ENCODE assay signal across 8 cellular contexts in the genomic region with DNA sequence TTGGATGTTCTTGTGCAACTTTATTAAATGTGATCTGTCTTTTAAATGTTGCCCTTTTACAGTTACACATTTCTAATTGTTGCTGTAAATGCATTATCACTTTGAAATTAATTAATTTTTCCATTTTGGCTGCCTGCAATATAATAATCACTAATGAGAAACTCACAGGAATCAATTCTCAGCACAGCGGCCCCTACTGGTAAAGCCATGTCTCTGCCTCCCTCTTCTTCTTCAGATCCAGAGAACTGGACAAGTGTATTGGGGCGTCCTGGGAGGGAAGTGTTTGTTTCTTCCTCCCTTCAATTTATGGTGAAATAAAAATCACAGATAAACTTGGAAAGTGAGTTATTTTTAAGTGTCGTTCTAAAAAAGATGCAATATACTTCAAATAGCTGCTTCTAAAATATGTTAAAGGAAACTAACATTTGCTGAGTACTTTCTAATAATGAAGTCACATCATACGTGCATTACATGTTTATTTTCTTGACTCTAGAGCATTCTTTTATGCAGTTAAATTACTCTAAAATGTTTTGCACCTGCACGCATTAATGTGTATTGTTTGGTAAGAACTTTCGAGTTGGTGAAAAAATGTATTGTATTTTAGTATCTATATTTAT.
DNase-seq lines count a peak whose midpoint lies in the region; ATAC-seq and TF ChIP-seq lines count a peak whose summit lies in the region.

No MANE protein-coding gene starts in this region.

- H3K36me3 Mint-ChIP-seq in MCF 10A (ENCODE audit: insufficient read depth, unreplicated experiment): no peaks in the 10 kb centered on the region

- H3K27me3 Mint-ChIP-seq in MCF 10A (ENCODE audit: insufficient read depth, unreplicated experiment): no peaks in the 10 kb centered on the region

- CTCF ChIA-PET in MCF 10A (lab: Yijun Ruan, JAX): interaction anchor here (0.6 to 4.1 kb wide), 11 partner anchors 11 to 859 kb away, joined by 3 to 30 read pairs (median 4); no protein-coding TSS in a partner anchor

- POLR2A ChIA-PET in MCF 10A (lab: Yijun Ruan, JAX): no interaction called here

- H3K27ac ChIP-seq in lower lobe of right lung (no peak overlapping the region), thyroid gland (peak overlapping the region in 2 of 3 donors; percentile 20 to 34)

- 45 to 47% methylated on average over 6 of the region's 6 CpGs for WGBS in thyroid gland, 2 donors

- H3K27ac Mint-ChIP-seq in MCF 10A (ENCODE audit: low read depth, unreplicated experiment): no peak overlapping the region

- H3K36me3 ChIP-seq in H7 (replicated peaks; ENCODE audit: control insufficient read depth, insufficient read depth, low read length): no peaks in the 10 kb centered on the region
- H3K36me3 ChIP-seq in lower lobe of right lung: no peaks in the 10 kb centered on the region
- H3K36me3 ChIP-seq in thyroid gland: no peaks in the 10 kb centered on the region

- H3K27me3 ChIP-seq in H7 (ENCODE audit: control insufficient read depth, insufficient read depth, low read length) (no peaks in the 10 kb centered on the region), lower lobe of right lung (ENCODE audit: low read depth) (no peaks in the 10 kb centered on the region), thyroid gland (no peaks in the 10 kb centered on the region)

- H3K4me3 Mint-ChIP-seq in MCF 10A (ENCODE audit: unreplicated experiment): no peak overlapping the region

- no peaks in the 10 kb centered on the region for H3K4me1 ChIP-seq in lower lobe of right lung
- peaks cover 20 to 26% of the 10 kb centered on the region in 2 donors for H3K4me1 ChIP-seq in thyroid gland

- H3K4me3 ChIP-seq in H7 (ENCODE audit: insufficient read depth, low read depth, low read length) (no peak overlapping the region), lower lobe of right lung (no peak overlapping the region), thyroid gland (replicated peaks in 1 of 3) (no peak overlapping the region)

- H3K9me3 ChIP-seq in lower lobe of right lung (no peaks in the 10 kb centered on the region), thyroid gland (no peaks in the 10 kb centered on the region)

- intact Hi-C loops in MCF 10A (cut with micrococcal nuclease): no loop called here
- intact Hi-C loops in lower lobe of right lung (cut with DNase I): no loop called here
- intact Hi-C loops in thyroid gland (cut with DNase I): no loop called here

- no TSS peak for BruUV-seq in MCF 10A (replicated peaks; lab: Mats Ljungman, UMichigan)

- no peaks in the 10 kb centered on the region for H3K4me1 Mint-ChIP-seq in MCF 10A (ENCODE audit: insufficient read depth, unreplicated experiment)

- no peaks in the 10 kb centered on the region for H3K9me3 Mint-ChIP-seq in MCF 10A (ENCODE audit: unreplicated experiment)

- DNase-seq in D341Med (ENCODE audit: low spot score) (peak; percentile 53), H7 (peak; percentile 66), MCF 10A (ENCODE audit: unreplicated experiment) (peak; percentile 45), lower lobe of right lung (no peak), thyroid gland (peak; percentile 24 to 44), HCEC 1CT (no peak), GDM1 (lab: John Stamatoyannopoulos, UW) (no peak)

- ATAC-seq in SK-N-SH treated with all-trans-retinoic acid at 6 μM for 48 hours (0 out of 3 replicates have a peak, but pooled peaks have one; percentile 30), lower lobe of right lung (peak in 1 of 2 donors; percentile 50)

- TF ChIP-seq POLR2A in thyroid gland (IDR thresholded peaks at IDR 0.05): no peak

- peak; percentile 64 for TF ChIP-seq CTCF in MCF 10A (IDR thresholded peaks at IDR 0.05; ENCODE audit: unreplicated experiment)
- peak; percentile 92 for TF ChIP-seq CTCF in lower lobe of right lung (IDR thresholded peaks at IDR 0.05)
- TF ChIP-seq CTCF in thyroid gland (IDR thresholded peaks at IDR 0.05): peak; percentile 56 to 86 (median 76)

TF ChIP-seq in SK-N-SH treated with all-trans-retinoic acid at 6 μM for 48 hours, 23 proteins besides CTCF, POLR2A, EP300 and RAD21:
- TF ChIP-seq OSR1 (CRISPR knock-in tag; IDR thresholded peaks at IDR 0.05): no peak
- TF ChIP-seq, protein P1, sequence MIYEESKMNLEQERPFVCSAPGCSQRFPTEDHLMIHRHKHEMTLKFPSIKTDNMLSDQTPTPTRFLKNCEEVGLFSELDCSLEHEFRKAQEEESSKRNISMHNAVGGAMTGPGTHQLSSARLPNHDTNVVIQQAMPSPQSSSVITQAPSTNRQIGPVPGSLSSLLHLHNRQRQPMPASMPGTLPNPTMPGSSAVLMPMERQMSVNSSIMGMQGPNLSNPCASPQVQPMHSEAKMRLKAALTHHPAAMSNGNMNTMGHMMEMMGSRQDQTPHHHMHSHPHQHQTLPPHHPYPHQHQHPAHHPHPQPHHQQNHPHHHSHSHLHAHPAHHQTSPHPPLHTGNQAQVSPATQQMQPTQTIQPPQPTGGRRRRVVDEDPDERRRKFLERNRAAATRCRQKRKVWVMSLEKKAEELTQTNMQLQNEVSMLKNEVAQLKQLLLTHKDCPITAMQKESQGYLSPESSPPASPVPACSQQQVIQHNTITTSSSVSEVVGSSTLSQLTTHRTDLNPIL (CRISPR knock-in tag; IDR thresholded peaks at IDR 0.05; ENCODE audit: low read depth): no peak
- no peak for TF ChIP-seq ZFP30 (CRISPR knock-in tag; IDR thresholded peaks at IDR 0.05)
- TF ChIP-seq, protein P2, sequence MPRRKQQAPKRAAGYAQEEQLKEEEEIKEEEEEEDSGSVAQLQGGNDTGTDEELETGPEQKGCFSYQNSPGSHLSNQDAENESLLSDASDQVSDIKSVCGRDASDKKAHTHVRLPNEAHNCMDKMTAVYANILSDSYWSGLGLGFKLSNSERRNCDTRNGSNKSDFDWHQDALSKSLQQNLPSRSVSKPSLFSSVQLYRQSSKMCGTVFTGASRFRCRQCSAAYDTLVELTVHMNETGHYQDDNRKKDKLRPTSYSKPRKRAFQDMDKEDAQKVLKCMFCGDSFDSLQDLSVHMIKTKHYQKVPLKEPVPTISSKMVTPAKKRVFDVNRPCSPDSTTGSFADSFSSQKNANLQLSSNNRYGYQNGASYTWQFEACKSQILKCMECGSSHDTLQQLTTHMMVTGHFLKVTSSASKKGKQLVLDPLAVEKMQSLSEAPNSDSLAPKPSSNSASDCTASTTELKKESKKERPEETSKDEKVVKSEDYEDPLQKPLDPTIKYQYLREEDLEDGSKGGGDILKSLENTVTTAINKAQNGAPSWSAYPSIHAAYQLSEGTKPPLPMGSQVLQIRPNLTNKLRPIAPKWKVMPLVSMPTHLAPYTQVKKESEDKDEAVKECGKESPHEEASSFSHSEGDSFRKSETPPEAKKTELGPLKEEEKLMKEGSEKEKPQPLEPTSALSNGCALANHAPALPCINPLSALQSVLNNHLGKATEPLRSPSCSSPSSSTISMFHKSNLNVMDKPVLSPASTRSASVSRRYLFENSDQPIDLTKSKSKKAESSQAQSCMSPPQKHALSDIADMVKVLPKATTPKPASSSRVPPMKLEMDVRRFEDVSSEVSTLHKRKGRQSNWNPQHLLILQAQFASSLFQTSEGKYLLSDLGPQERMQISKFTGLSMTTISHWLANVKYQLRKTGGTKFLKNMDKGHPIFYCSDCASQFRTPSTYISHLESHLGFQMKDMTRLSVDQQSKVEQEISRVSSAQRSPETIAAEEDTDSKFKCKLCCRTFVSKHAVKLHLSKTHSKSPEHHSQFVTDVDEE (CRISPR knock-in tag; IDR thresholded peaks at IDR 0.05): no peak
- TF ChIP-seq ZC3H10 (CRISPR knock-in tag; IDR thresholded peaks at IDR 0.05): no peak
- TF ChIP-seq CSDC2 (CRISPR knock-in tag; IDR thresholded peaks at IDR 0.05): no peak
- no peak for TF ChIP-seq RARB (CRISPR knock-in tag; IDR thresholded peaks at IDR 0.05)
- TF ChIP-seq, protein P3, sequence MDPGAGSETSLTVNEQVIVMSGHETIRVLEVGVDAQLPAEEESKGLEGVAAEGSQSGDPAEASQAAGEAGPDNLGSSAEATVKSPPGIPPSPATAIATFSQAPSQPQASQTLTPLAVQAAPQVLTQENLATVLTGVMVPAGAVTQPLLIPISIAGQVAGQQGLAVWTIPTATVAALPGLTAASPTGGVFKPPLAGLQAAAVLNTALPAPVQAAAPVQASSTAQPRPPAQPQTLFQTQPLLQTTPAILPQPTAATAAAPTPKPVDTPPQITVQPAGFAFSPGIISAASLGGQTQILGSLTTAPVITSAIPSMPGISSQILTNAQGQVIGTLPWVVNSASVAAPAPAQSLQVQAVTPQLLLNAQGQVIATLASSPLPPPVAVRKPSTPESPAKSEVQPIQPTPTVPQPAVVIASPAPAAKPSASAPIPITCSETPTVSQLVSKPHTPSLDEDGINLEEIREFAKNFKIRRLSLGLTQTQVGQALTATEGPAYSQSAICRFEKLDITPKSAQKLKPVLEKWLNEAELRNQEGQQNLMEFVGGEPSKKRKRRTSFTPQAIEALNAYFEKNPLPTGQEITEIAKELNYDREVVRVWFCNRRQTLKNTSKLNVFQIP (CRISPR knock-in tag; IDR thresholded peaks at IDR 0.05; ENCODE audit: borderline replicate concordance, low read depth): no peak
- no peak for TF ChIP-seq TCF4 (CRISPR knock-in tag; IDR thresholded peaks at IDR 0.05; ENCODE audit: borderline replicate concordance)
- no peak for TF ChIP-seq GLIS3 (CRISPR knock-in tag; IDR thresholded peaks at IDR 0.05)
- no peak for TF ChIP-seq PPARA (CRISPR knock-in tag; IDR thresholded peaks at IDR 0.05; ENCODE audit: borderline replicate concordance)
- TF ChIP-seq ESRRG (CRISPR knock-in tag; IDR thresholded peaks at IDR 0.05): no peak
- no peak for TF ChIP-seq SNAI2 (CRISPR knock-in tag; IDR thresholded peaks at IDR 0.05)
- no peak for TF ChIP-seq ARNTL (CRISPR knock-in tag; IDR thresholded peaks at IDR 0.05; ENCODE audit: borderline replicate concordance, low read depth)
- TF ChIP-seq, protein P4, sequence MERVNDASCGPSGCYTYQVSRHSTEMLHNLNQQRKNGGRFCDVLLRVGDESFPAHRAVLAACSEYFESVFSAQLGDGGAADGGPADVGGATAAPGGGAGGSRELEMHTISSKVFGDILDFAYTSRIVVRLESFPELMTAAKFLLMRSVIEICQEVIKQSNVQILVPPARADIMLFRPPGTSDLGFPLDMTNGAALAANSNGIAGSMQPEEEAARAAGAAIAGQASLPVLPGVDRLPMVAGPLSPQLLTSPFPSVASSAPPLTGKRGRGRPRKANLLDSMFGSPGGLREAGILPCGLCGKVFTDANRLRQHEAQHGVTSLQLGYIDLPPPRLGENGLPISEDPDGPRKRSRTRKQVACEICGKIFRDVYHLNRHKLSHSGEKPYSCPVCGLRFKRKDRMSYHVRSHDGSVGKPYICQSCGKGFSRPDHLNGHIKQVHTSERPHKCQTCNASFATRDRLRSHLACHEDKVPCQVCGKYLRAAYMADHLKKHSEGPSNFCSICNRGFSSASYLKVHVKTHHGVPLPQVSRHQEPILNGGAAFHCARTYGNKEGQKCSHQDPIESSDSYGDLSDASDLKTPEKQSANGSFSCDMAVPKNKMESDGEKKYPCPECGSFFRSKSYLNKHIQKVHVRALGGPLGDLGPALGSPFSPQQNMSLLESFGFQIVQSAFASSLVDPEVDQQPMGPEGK (CRISPR knock-in tag; IDR thresholded peaks at IDR 0.05; ENCODE audit: borderline replicate concordance): no peak
- no peak for TF ChIP-seq ZNF8 (CRISPR knock-in tag; IDR thresholded peaks at IDR 0.05)

Comparison
In these comparisons a context has a peak if more than half of its experiments do, and no peak if none do; other contexts are left out.
1. DNase-seq: peak in D341Med (single experiment), H7 (single experiment), MCF 10A (single experiment) and thyroid gland (2 of 2); none in lower lobe of right lung (single experiment), HCEC 1CT (single experiment) and GDM1 (single experiment).
2. Peak in every context shown above with its lines, with median percentiles within 50 percentile points of each other: CTCF ChIP-seq.